In genomic region chr2:190361572-190361971, GRCh38 we compare ENCODE assay signal across 34 cellular contexts.
"Had no signal": no experiment of that assay in that cellular context is flagged by ENCODE, and none has a peak within 500 bp of the region (broad histone marks: within the 10 kb centered on the region; RNA-seq: fewer than 3 reads in every experiment).

No MANE protein-coding gene starts in this region.

- H3K27me3 ChIP-seq: adrenal gland, ascending aorta, breast epithelium, colonic mucosa, heart left ventricle had no signal

- H3K9me3 Mint-ChIP-seq: activated CD4-positive, alpha-beta T cell treated with anti-CD3 and anti-CD28 coated beads, Interleukin-2, amount 10 ng/mL, durations not matched to agents 7 days and 5 days; activated CD8-positive, alpha-beta T cell treated with anti-CD3 and anti-CD28 coated beads for 36 hours; activated naive CD4-positive, alpha-beta T cell treated with anti-CD3 and anti-CD28 coated beads for 36 hours; activated naive CD4-positive, alpha-beta T cell treated with anti-CD3 and anti-CD28 coated beads, Interleukin-2, amount 50 U/mL, for 24 hours; activated naive CD8-positive, alpha-beta T cell treated with anti-CD3 and anti-CD28 coated beads for 36 hours; activated naive CD8-positive, alpha-beta T cell treated with anti-CD3 and anti-CD28 coated beads, Interleukin-2, amount 50 U/mL, for 24 hours; activated T-helper 1 cell treated with anti-CD3 and anti-CD28 coated beads, Interleukin-12 subunit alpha, Interleukin-12 subunit beta, Interleukin-2, Interleukin-4 antibody, amounts not matched to agents 30 ng/mL and 10 ng/mL and 1 ng/mL, durations not matched to agents 14 hours and 24 hours and 36 hours; activated T-helper 2 cell treated with anti-CD3 and anti-CD28 coated beads, Interferon-gamma antibody, Interleukin-2, Interleukin-4, amounts not matched to agents 10 μg/mL and 5 μg/mL and 100 μg/mL, durations not matched to agents 14 hours and 24 hours and 36 hours; brain; central memory CD8-positive, alpha-beta T cell; endodermal cell; T-helper 2 cell treated with Interferon-gamma antibody and Interleukin-4, amounts not matched to agents 5 μg/mL and 100 μg/mL, for 36 hours; WTC11 had no signal

- H3K36me3 Mint-ChIP-seq: activated naive CD8-positive, alpha-beta T cell treated with anti-CD3 and anti-CD28 coated beads for 36 hours; brain; WTC11 had no signal

- H3K4me1 Mint-ChIP-seq: endodermal cell had no signal

- ATAC-seq: activated CD8-positive, alpha-beta T cell treated with anti-CD3 and anti-CD28 coated beads for 36 hours; activated naive CD8-positive, alpha-beta T cell treated with anti-CD3 and anti-CD28 coated beads, Interleukin-2, amount 50 U/mL, for 24 hours; esophagus mucosa; heart left ventricle; T-helper 17 cell; WTC11 had no signal

- H3K4me3 Mint-ChIP-seq: activated CD4-positive, alpha-beta T cell treated with anti-CD3 and anti-CD28 coated beads, Interleukin-2, amount 10 ng/mL, durations not matched to agents 7 days and 5 days; activated CD8-positive, alpha-beta T cell treated with anti-CD3 and anti-CD28 coated beads for 36 hours; activated naive CD4-positive, alpha-beta T cell treated with anti-CD3 and anti-CD28 coated beads for 36 hours; activated naive CD4-positive, alpha-beta T cell treated with anti-CD3 and anti-CD28 coated beads, Interleukin-2, amount 50 U/mL, for 24 hours; activated naive CD8-positive, alpha-beta T cell treated with anti-CD3 and anti-CD28 coated beads for 36 hours; activated naive CD8-positive, alpha-beta T cell treated with anti-CD3 and anti-CD28 coated beads, Interleukin-2, amount 50 U/mL, for 24 hours; central memory CD8-positive, alpha-beta T cell; endodermal cell; T-helper 17 cell; T-helper 2 cell treated with Interferon-gamma antibody and Interleukin-4, amounts not matched to agents 5 μg/mL and 100 μg/mL, for 36 hours; WTC11 had no signal

- H3K27ac ChIP-seq: adrenal gland, ascending aorta, breast epithelium, cardiac muscle cell, colonic mucosa, heart left ventricle had no signal

- H3K27ac Mint-ChIP-seq: activated CD4-positive, alpha-beta T cell treated with anti-CD3 and anti-CD28 coated beads, Interleukin-2, amount 10 ng/mL, durations not matched to agents 7 days and 5 days; activated CD8-positive, alpha-beta T cell treated with anti-CD3 and anti-CD28 coated beads for 36 hours; activated naive CD4-positive, alpha-beta T cell treated with anti-CD3 and anti-CD28 coated beads for 36 hours; activated naive CD4-positive, alpha-beta T cell treated with anti-CD3 and anti-CD28 coated beads, Interleukin-2, amount 50 U/mL, for 24 hours; activated naive CD8-positive, alpha-beta T cell treated with anti-CD3 and anti-CD28 coated beads for 36 hours; activated naive CD8-positive, alpha-beta T cell treated with anti-CD3 and anti-CD28 coated beads, Interleukin-2, amount 50 U/mL, for 24 hours; activated T-helper 1 cell treated with anti-CD3 and anti-CD28 coated beads, Interleukin-12 subunit alpha, Interleukin-12 subunit beta, Interleukin-2, Interleukin-4 antibody, amounts not matched to agents 30 ng/mL and 10 ng/mL and 1 ng/mL, durations not matched to agents 14 hours and 24 hours and 36 hours; activated T-helper 2 cell treated with anti-CD3 and anti-CD28 coated beads, Interferon-gamma antibody, Interleukin-2, Interleukin-4, amounts not matched to agents 10 μg/mL and 5 μg/mL and 100 μg/mL, durations not matched to agents 14 hours and 24 hours and 36 hours; endodermal cell; T-helper 2 cell treated with Interferon-gamma antibody and Interleukin-4, amounts not matched to agents 5 μg/mL and 100 μg/mL, for 36 hours; WTC11 had no signal

- DNase-seq: activated CD4-positive, alpha-beta T cell treated with anti-CD3 and anti-CD28 coated beads for 1 hour; activated CD4-positive, alpha-beta T cell treated with anti-CD3 and anti-CD28 coated beads for 4 hours; activated CD4-positive, alpha-beta T cell treated with anti-CD3 and anti-CD28 coated beads, Interleukin-2, amount 10 ng/mL, durations not matched to agents 7 days and 5 days; activated CD4-positive, alpha-beta T cell treated with anti-CD3 and anti-CD28 coated beads, Interleukin-2, amount 50 U/mL, for 48 hours; activated CD8-positive, alpha-beta memory T cell treated with anti-CD3 and anti-CD28 coated beads for 24 hours; activated CD8-positive, alpha-beta T cell treated with anti-CD3 and anti-CD28 coated beads for 36 hours; activated effector memory CD4-positive, alpha-beta T cell treated with anti-CD3 and anti-CD28 coated beads, Interleukin-2, amount 50 U/mL, for 16 hours; activated naive CD4-positive, alpha-beta T cell treated with anti-CD3 and anti-CD28 coated beads for 36 hours; activated naive CD8-positive, alpha-beta T cell treated with anti-CD3 and anti-CD28 coated beads for 36 hours; activated naive CD8-positive, alpha-beta T cell treated with anti-CD3 and anti-CD28 coated beads, Interleukin-2, amount 50 U/mL, for 24 hours; activated T-cell treated with anti-CD3 and anti-CD28 coated beads, Interleukin-2, amount 50 U/mL, for 1 hour; activated T-cell treated with anti-CD3 and anti-CD28 coated beads, Interleukin-2, amount 50 U/mL, for 48 hours; adrenal gland; amygdala; colonic mucosa; effector memory CD4-positive, alpha-beta T cell; endodermal cell; foreskin fibroblast; glutamatergic neuron; heart left ventricle; T-helper 1 cell; T-helper 17 cell; T1000 had no signal

- H3K4me3 ChIP-seq: adrenal gland, ascending aorta, breast epithelium, cardiac muscle cell, colonic mucosa, heart left ventricle had no signal
